ENCODE assay signal across 11 cellular contexts in genomic region chr16:16223662-16224241, GRCh38. TPM values are rescaled to one million over a fixed set of nuclear protein-coding genes. Genes with fewer than 3 reads are reported as not detected.
DNase-seq lines count a peak whose midpoint lies in the region; ATAC-seq and TF ChIP-seq lines count a peak whose summit lies in the region.
"Not testable (repeated sequence)": the region's sequence is repeated elsewhere in the genome, so short reads cannot be mapped to it uniquely, and the experiment has no call there.
"Had no signal": no experiment of that assay in that cellular context is flagged by ENCODE, and none has a peak within 500 bp of the region (broad histone marks: within the 10 kb centered on the region; RNA-seq: fewer than 3 reads in every experiment).

No MANE protein-coding gene starts in this region.

- H3K27me3 Mint-ChIP-seq in CD14-positive monocyte (ENCODE audit: low read depth in 3 of 3), result not testable (repeated sequence)

- H3K23ac ChIP-seq in IMR-90 (ENCODE audit: low read depth, low read length), result not testable (repeated sequence)

- not testable (repeated sequence) for TF ChIP-seq POLR2A in IMR-90 (IDR thresholded peaks at IDR 0.05; ENCODE audit: low read depth, low read length); transverse colon (IDR thresholded peaks at IDR 0.05)

- dilution Hi-C loops in IMR-90 (cut with HindIII; ENCODE audit: low sequenced_read_pairs, unreplicated experiment), result not testable (repeated sequence)

- H4K8ac ChIP-seq in IMR-90 (ENCODE audit: low read depth in 2 of 2, low read length in 2 of 2), result not testable (repeated sequence)

- not testable (repeated sequence) for H2AK9ac ChIP-seq in IMR-90 (replicated peaks; ENCODE audit: low read depth, low read length, poor library complexity)

- not testable (repeated sequence) for H4K5ac ChIP-seq in IMR-90 (ENCODE audit: low read depth, low read length)

- not testable (repeated sequence) for H3K9ac ChIP-seq in IMR-90 (ENCODE audit: low read depth, low read length)

- peak; percentile 18 for ATAC-seq in IMR-90 (ENCODE audit: low read depth)
- peak; percentile 48 to 68 for ATAC-seq in activated naive CD4-positive, alpha-beta T cell treated with anti-CD3 and anti-CD28 coated beads, Interleukin-2, amount 50 U/mL, for 72 hours
- ATAC-seq in esophagus mucosa, result peak; percentile 11
- peak; percentile 45 for ATAC-seq in left ventricle myocardium superior
- ATAC-seq in mucosa of descending colon, result peak; percentile 49

- not testable (repeated sequence) for H3K9me1 ChIP-seq in IMR-90 (ENCODE audit: insufficient read depth, low read length)

- TF ChIP-seq EP300 in transverse colon (IDR thresholded peaks at IDR 0.05; ENCODE audit: low read depth), result not testable (repeated sequence)

- peak overlapping the region; percentile 79 to 88 for H3K4me3 Mint-ChIP-seq in CD14-positive monocyte

- H2BK5ac ChIP-seq in IMR-90 (ENCODE audit: low read depth, low read length, poor library complexity, severe bottlenecking), result not testable (repeated sequence)

- H3K27ac Mint-ChIP-seq in CD14-positive monocyte, result peak overlapping the region in 4 of 7 donors; percentile 40 to 72 (median 60)
- H3K27ac Mint-ChIP-seq in activated naive CD4-positive, alpha-beta T cell treated with anti-CD3 and anti-CD28 coated beads, Interleukin-2, amount 50 U/mL, for 72 hours, result not testable (repeated sequence)

- WGBS in IMR-90 (ENCODE audit: extremely low coverage in 2 of 2, insufficient read length in 1 of 2), 2 experiments, result no CpG with 5 or more reads among the region's 24 CpGs
- WGBS in transverse colon (ENCODE audit: low coverage in 1 of 2), 2 donors, result 31% methylated on average over 11 of the region's 24 CpGs; no CpG with 5 or more reads in 1 of the 2 donors

- H3K27me3 ChIP-seq in IMR-90 (ENCODE audit: control insufficient read depth, insufficient read depth, low read length); transverse colon: not testable (repeated sequence)

- H3K56ac ChIP-seq in IMR-90 (ENCODE audit: extremely low read depth, insufficient read depth, low read length), result not testable (repeated sequence)

- CTCF ChIA-PET in IMR-90 (lab: Yijun Ruan, JAX), result not testable (repeated sequence)

- DNase-seq in CD14-positive monocyte (ENCODE audit: low spot score); IMR-90; activated naive CD4-positive, alpha-beta T cell treated with anti-CD3 and anti-CD28 coated beads, Interleukin-2, amount 50 U/mL, for 72 hours (ENCODE audit: low spot score in 2 of 2); left ventricle myocardium superior; mucosa of descending colon; retinal pigment epithelial cell (ENCODE audit: low read depth); transverse colon: not testable (repeated sequence)

- not testable (repeated sequence) for H4K91ac ChIP-seq in IMR-90 (ENCODE audit: insufficient read depth, low read depth, low read length)

- not testable (repeated sequence) for H2BK20ac ChIP-seq in IMR-90 (ENCODE audit: low read depth, low read length)

- H3K4me2 ChIP-seq in IMR-90 (ENCODE audit: low read depth, low read length), result peak overlapping the region; percentile 85

- not testable (repeated sequence) for BruUV-seq in IMR-90 (replicated peaks; lab: Mats Ljungman, UMichigan)

- POLR2A ChIA-PET in IMR-90 (lab: Charles Lee; ENCODE audit: unreplicated experiment), result not testable (repeated sequence)

- H2BK15ac ChIP-seq in IMR-90 (ENCODE audit: low read depth, low read length), result not testable (repeated sequence)

- not testable (repeated sequence) for H2BK120ac ChIP-seq in IMR-90 (ENCODE audit: low read depth, low read length)

- not testable (repeated sequence) for H3K4me1 Mint-ChIP-seq in CD14-positive monocyte

- not testable (repeated sequence) for H3K4me1 ChIP-seq in IMR-90 (ENCODE audit: control insufficient read depth, insufficient read depth, low read length); mucosa of descending colon (ENCODE audit: low read depth); transverse colon

- H3K9me3 Mint-ChIP-seq in CD14-positive monocyte; activated naive CD4-positive, alpha-beta T cell treated with anti-CD3 and anti-CD28 coated beads, Interleukin-2, amount 50 U/mL, for 72 hours: not testable (repeated sequence)

- TF ChIP-seq RAD21 in IMR-90 (IDR thresholded peaks at IDR 0.05; ENCODE audit: low read length), result not testable (repeated sequence)

- H2AK5ac ChIP-seq in IMR-90 (ENCODE audit: low read depth, low read length), result not testable (repeated sequence)

- not testable (repeated sequence) for H3K36me3 ChIP-seq in IMR-90 (ENCODE audit: control insufficient read depth, insufficient read depth, low read length); mucosa of descending colon (ENCODE audit: low read depth); transverse colon

- H3K18ac ChIP-seq in IMR-90 (ENCODE audit: low read depth, low read length), result peak overlapping the region; percentile 52; the same call in 1 of the 2 replicates

- intact Hi-C loops in CD14-positive monocyte (cut with micrococcal nuclease); IMR-90 (cut with micrococcal nuclease); left ventricle myocardium superior (cut with micrococcal nuclease); mucosa of descending colon (cut with DNase I, micrococcal nuclease); transverse colon (cut with DNase I; ENCODE audit: low total_unique reads): not testable (repeated sequence)

- H3K36me3 Mint-ChIP-seq in CD14-positive monocyte; activated naive CD4-positive, alpha-beta T cell treated with anti-CD3 and anti-CD28 coated beads, Interleukin-2, amount 50 U/mL, for 72 hours: not testable (repeated sequence)

- TF ChIP-seq CTCF in CD14-positive monocyte (IDR thresholded peaks at IDR 0.05); IMR-90 (conservative IDR thresholded peaks at IDR 0.05; ENCODE audit: low read depth, low read length); mucosa of descending colon (IDR thresholded peaks at IDR 0.05); retinal pigment epithelial cell (conservative IDR thresholded peaks at IDR 0.05; ENCODE audit: low read depth, low read length); transverse colon (IDR thresholded peaks at IDR 0.05): not testable (repeated sequence)

- peak overlapping the region; percentile 58 for H2AFZ ChIP-seq in IMR-90 (replicated peaks; ENCODE audit: low read length, poor library complexity)

- H4K20me1 ChIP-seq in IMR-90 (ENCODE audit: insufficient read depth, low read length), result not testable (repeated sequence)

- H3K27ac ChIP-seq in IMR-90 (ENCODE audit: insufficient read depth, low read length), result not testable (repeated sequence)
- H3K27ac ChIP-seq in transverse colon, result peak overlapping the region in 2 of 4 donors; percentile 29 to 63

- in situ Hi-C loops in IMR-90 (cut with MboI; ENCODE audit: low sequenced_read_pairs); transverse colon (cut with MboI; ENCODE audit: low pct_ligation_motif_present in 1 of 4, low pct_unique_long_range_greater_than_20kb in 1 of 4, low sequenced_read_pairs in 3 of 4): not testable (repeated sequence)

- not testable (repeated sequence) for H3K14ac ChIP-seq in IMR-90 (replicated peaks; ENCODE audit: low read depth, low read length)

- not testable (repeated sequence) for H3K4ac ChIP-seq in IMR-90 (ENCODE audit: low read depth, low read length)

- not testable (repeated sequence) for H3K79me1 ChIP-seq in IMR-90 (ENCODE audit: low read depth in 1 of 2, low read length in 2 of 2)

- H3K9me3 ChIP-seq in IMR-90 (ENCODE audit: control insufficient read depth, insufficient read depth, low read length); mucosa of descending colon; transverse colon: not testable (repeated sequence)

- not testable (repeated sequence) for H3K4me3 ChIP-seq in IMR-90 (ENCODE audit: insufficient read depth, low read depth, low read length); mucosa of descending colon
- H3K4me3 ChIP-seq in retinal pigment epithelial cell (ENCODE audit: low read length) (peak overlapping the region; percentile 39), transverse colon (peak overlapping the region in 3 of 4 donors; percentile 14 to 39 (median 15))

RNA-seq across cellular contexts. Expression of gene ABCC6, which starts 0.5 kb away (rescaled TPM):
- 10 to 100 TPM in 1 of 2 donors, 1 to 10 TPM in 1; 6.1 to 14.7 TPM for polyA plus RNA-seq in CD14-positive monocyte
- total RNA-seq in IMR-90 (2012; rRNA removed), result 0.36 and 0.56 TPM in 2 replicates
- 1.3 and 1.5 TPM in 2 replicates for polyA plus RNA-seq in IMR-90 (2012; rRNA removed)
- 0.29 and 1.1 TPM in 2 replicates for polyA plus RNA-seq in IMR-90 (2012; cell fraction: cytosol; rRNA removed)
- 2.6 TPM in 2 replicates for polyA plus RNA-seq in IMR-90 (2012; cell fraction: nucleus; rRNA removed; ENCODE audit: low replicate concordance)
- total RNA-seq in activated naive CD4-positive, alpha-beta T cell treated with anti-CD3 and anti-CD28 coated beads, Interleukin-2, amount 50 U/mL, for 72 hours, result not detected
- total RNA-seq in esophagus mucosa, result 0.08 TPM
- 2.1 TPM for total RNA-seq in left ventricle myocardium superior
- total RNA-seq in mucosa of descending colon, result 10 to 100 TPM; 12.2 to 34.3 (median 26.4) TPM
- total RNA-seq in transverse colon, result 100 to 1,000 TPM in 1 of 4 donors, 10 to 100 TPM in 3; 36.2 to 109 (median 49.6) TPM
- total RNA-seq: A673, MCF 10A, SJSA1 had no signal

RNA-seq across cellular contexts. Expression of gene NOMO3, which starts 8.6 kb away (rescaled TPM):
- 10 to 100 TPM in 1 of 2 donors, 1 to 10 TPM in 1; 7.1 to 39.0 TPM for polyA plus RNA-seq in CD14-positive monocyte
- total RNA-seq in IMR-90 (2012; rRNA removed), result 57.5 and 109 TPM in 2 replicates
- 47.3 and 55.5 TPM in 2 replicates for polyA plus RNA-seq in IMR-90 (2012; rRNA removed)
- polyA plus RNA-seq in IMR-90 (2012; cell fraction: cytosol; rRNA removed), result 15.3 and 17.7 TPM in 2 replicates
- polyA plus RNA-seq in IMR-90 (2012; cell fraction: nucleus; rRNA removed; ENCODE audit: low replicate concordance), result 57.4 and 114 TPM in 2 replicates
- total RNA-seq in activated naive CD4-positive, alpha-beta T cell treated with anti-CD3 and anti-CD28 coated beads, Interleukin-2, amount 50 U/mL, for 72 hours, result 10 to 100 TPM; 18.8 to 36.8 TPM
- 11.9 TPM for total RNA-seq in esophagus mucosa
- total RNA-seq in left ventricle myocardium superior, result 34.0 TPM
- 10 to 100 TPM; 40.3 to 55.5 (median 43.0) TPM for total RNA-seq in mucosa of descending colon
- total RNA-seq in transverse colon, result 10 to 100 TPM in 3 of 4 donors, 1 to 10 TPM in 1; 6.7 to 56.1 (median 38.5) TPM
